Comparison of ENCODE assay signal across 24 cellular contexts in genomic region chr5:154841273-154841661, GRCh38. TPM values are rescaled to one million over a fixed set of nuclear protein-coding genes. Genes with fewer than 3 reads are reported as not detected.
"Had no signal": no experiment of that assay in that cellular context is flagged by ENCODE, and none has a peak within 500 bp of the region (broad histone marks: within the 10 kb centered on the region; RNA-seq: fewer than 3 reads in every experiment).

No MANE protein-coding gene starts in this region.

- H3K4me1 ChIP-seq: spleen had no signal

- H3K36me3 ChIP-seq: colonic mucosa had no signal

- H3K9me3 Mint-ChIP-seq: activated T-cell treated with anti-CD3 and anti-CD28 coated beads, Interleukin-2, amount 50 U/mL, for 4 hours; activated T-helper 2 cell treated with anti-CD3 and anti-CD28 coated beads, Interferon-gamma antibody, Interleukin-2, Interleukin-4, amounts not matched to agents 10 μg/mL and 5 μg/mL and 100 μg/mL, durations not matched to agents 14 hours and 24 hours and 36 hours; central memory CD8-positive, alpha-beta T cell; endodermal cell; memory B cell; stimulated activated naive CD8-positive, alpha-beta T cell treated with anti-CD3 and anti-CD28 coated beads, Interleukin-15, Interleukin-2, amounts not matched to agents 100 ng/mL and 50 ng/mL, for 24 hours had no signal

- H3K27ac Mint-ChIP-seq: activated naive CD8-positive, alpha-beta T cell; activated T-helper 2 cell treated with anti-CD3 and anti-CD28 coated beads, Interferon-gamma antibody, Interleukin-2, Interleukin-4, amounts not matched to agents 10 μg/mL and 5 μg/mL and 100 μg/mL, durations not matched to agents 14 hours and 24 hours and 36 hours; memory B cell; progenitor cell of endocrine pancreas; stimulated activated naive CD8-positive, alpha-beta T cell treated with anti-CD3 and anti-CD28 coated beads, Interleukin-15, Interleukin-2, amounts not matched to agents 100 ng/mL and 50 ng/mL, for 24 hours had no signal

- H3K27me3 Mint-ChIP-seq: activated naive CD8-positive, alpha-beta T cell; central memory CD8-positive, alpha-beta T cell; memory B cell; progenitor cell of endocrine pancreas; stimulated activated naive CD8-positive, alpha-beta T cell treated with anti-CD3 and anti-CD28 coated beads, Interleukin-15, Interleukin-2, amounts not matched to agents 100 ng/mL and 50 ng/mL, for 24 hours had no signal

- H3K27ac ChIP-seq: colonic mucosa, epithelial cell of prostate, gastroesophageal sphincter, spleen, tibial artery had no signal

- ATAC-seq: activated T-cell treated with anti-CD3 and anti-CD28 coated beads, Interleukin-2, amount 50 U/mL, for 4 hours had no signal

- H3K27me3 ChIP-seq: colonic mucosa, gastroesophageal sphincter, spleen, tibial artery had no signal

- H3K9me3 ChIP-seq: colonic mucosa, gastroesophageal sphincter, spleen, tibial artery had no signal

- DNase-seq: activated CD4-positive, alpha-beta T cell treated with anti-CD3 and anti-CD28 coated beads for 4 hours; activated CD4-positive, alpha-beta T cell treated with anti-CD3 and anti-CD28 coated beads, Interleukin-2, amount 50 U/mL, for 48 hours; activated CD4-positive, CD25-positive, alpha-beta regulatory T cell; activated CD8-positive, alpha-beta memory T cell treated with anti-CD3 and anti-CD28 coated beads, Interleukin-2, amount 50 U/mL, for 48 hours; activated naive CD4-positive, alpha-beta T cell; activated T-cell treated with anti-CD3 and anti-CD28 coated beads, Interleukin-2, amount 50 U/mL, for 4 hours; colonic mucosa; head of caudate nucleus; hypothalamus; retina; spleen; stimulated activated CD4-positive, alpha-beta T cell treated with anti-CD3 and anti-CD28 coated beads, Interleukin-4, amount 100 ng/mL, for 1 hour; substantia nigra; tibial artery had no signal

- H3K4me3 Mint-ChIP-seq: activated naive CD8-positive, alpha-beta T cell; activated T-cell treated with anti-CD3 and anti-CD28 coated beads, Interleukin-2, amount 50 U/mL, for 4 hours; central memory CD8-positive, alpha-beta T cell; endodermal cell; memory B cell; stimulated activated naive CD8-positive, alpha-beta T cell treated with anti-CD3 and anti-CD28 coated beads, Interleukin-15, Interleukin-2, amounts not matched to agents 100 ng/mL and 50 ng/mL, for 24 hours had no signal

- H3K4me1 Mint-ChIP-seq: central memory CD8-positive, alpha-beta T cell; memory B cell had no signal

- H3K4me3 ChIP-seq: colonic mucosa, gastroesophageal sphincter, spleen, tibial artery had no signal

RNA-seq across cellular contexts. Expression of gene FAXDC2, which starts 9.1 kb away (rescaled TPM):
- total RNA-seq: activated CD8-positive, alpha-beta memory T cell treated with anti-CD3 and anti-CD28 coated beads for 36 hours; activated T-helper 2 cell treated with anti-CD3 and anti-CD28 coated beads, Interferon-gamma antibody, Interleukin-2, Interleukin-4, amounts not matched to agents 10 μg/mL and 5 μg/mL and 100 μg/mL, durations not matched to agents 14 hours and 24 hours and 36 hours had no signal
